ENCODE assay signal across 8 cellular contexts in the genomic region with DNA sequence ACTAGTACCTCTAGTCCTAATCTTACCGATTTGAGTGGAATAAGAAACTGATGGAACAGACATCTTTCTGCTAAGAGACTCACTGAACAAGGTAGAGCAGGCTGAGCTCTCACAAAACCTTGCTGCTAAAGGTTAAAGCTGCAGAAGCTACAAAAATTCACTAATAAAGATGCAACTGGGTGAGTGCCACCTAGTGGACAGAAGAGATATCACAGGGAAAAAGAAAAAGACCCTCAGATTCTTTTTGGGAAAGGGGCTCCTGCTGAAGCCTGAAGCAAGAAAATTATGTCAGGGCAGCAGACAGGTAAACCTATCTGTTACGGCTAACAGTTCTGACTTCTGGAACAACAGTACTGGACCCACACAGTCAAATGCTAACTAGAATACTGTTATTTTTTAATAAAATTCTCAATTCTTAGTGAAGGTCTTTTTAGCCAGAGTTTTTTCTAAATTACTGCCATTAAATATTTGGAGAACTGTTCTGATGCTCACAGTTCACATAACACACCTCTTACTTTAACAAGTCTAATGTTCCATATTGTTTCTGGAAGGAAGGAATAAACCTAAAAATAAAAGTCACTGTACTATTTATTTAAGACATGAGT. TPM values are rescaled to one million over a fixed set of nuclear protein-coding genes. Genes with fewer than 3 reads are reported as not detected.
DNase-seq lines count a peak whose midpoint lies in the region; ATAC-seq and TF ChIP-seq lines count a peak whose summit lies in the region.

No MANE protein-coding gene starts in this region.

- no peaks in the 10 kb centered on the region for H3K27me3 Mint-ChIP-seq in mesothelial cell of epicardium (ENCODE audit: low read depth)

- TF ChIP-seq CTCF in brain microvascular endothelial cell (IDR thresholded peaks at IDR 0.05; ENCODE audit: low read depth, low read length, missing control alignments): peak; percentile 83
- TF ChIP-seq CTCF in mesothelial cell of epicardium (IDR thresholded peaks at IDR 0.05; ENCODE audit: unreplicated experiment): peak; percentile 99

- H3K27ac Mint-ChIP-seq in mesothelial cell of epicardium: no peak overlapping the region

- H3K4me3 Mint-ChIP-seq in mesothelial cell of epicardium: no peak overlapping the region

- no peak overlapping the region for H3K9ac ChIP-seq in HUES48 (ENCODE audit: low read depth, low read length)

- no peaks in the 10 kb centered on the region for H3K9me3 ChIP-seq in HUES48 (ENCODE audit: control insufficient read depth, insufficient read depth, low read length)

- peaks cover 12% of the 10 kb centered on the region for H3K4me1 ChIP-seq in HUES48 (ENCODE audit: control insufficient read depth, insufficient read depth, low read length)

- no peaks in the 10 kb centered on the region for H3K4me1 Mint-ChIP-seq in mesothelial cell of epicardium

- in situ Hi-C loops in brain microvascular endothelial cell (cut with HindIII; ENCODE audit: low pct_ligation_motif_present, low sequenced_read_pairs): no loop called here

- DNase-seq in D341Med (ENCODE audit: low spot score) (peak; percentile 33), brain microvascular endothelial cell (no peak), mesothelial cell of epicardium (ENCODE audit: low spot score in 2 of 2, unreplicated experiment in 2 of 2) (no peak)
- DNase-seq in activated CD4-positive, alpha-beta T cell treated with anti-CD3 and anti-CD28 coated beads, Interleukin-2, amount 50 U/mL, for 48 hours: no peak

- H3K4me3 ChIP-seq in HUES48 (ENCODE audit: low read depth, low read length) (no peak overlapping the region), brain microvascular endothelial cell (ENCODE audit: low read depth, low read length) (no peak overlapping the region)

- H3K36me3 Mint-ChIP-seq in mesothelial cell of epicardium: peaks cover 5% of the 10 kb centered on the region

- peak overlapping the region; percentile 3 for H3K27ac ChIP-seq in HUES48 (ENCODE audit: low read depth, low read length)
- no peak overlapping the region for H3K27ac ChIP-seq in brain microvascular endothelial cell

- no peaks in the 10 kb centered on the region for H3K27me3 ChIP-seq in HUES48 (ENCODE audit: control insufficient read depth, insufficient read depth, low read length)
- no peaks in the 10 kb centered on the region for H3K27me3 ChIP-seq in brain microvascular endothelial cell (replicated peaks)

- ATAC-seq in GM18858 (IDR thresholded peaks at IDR 0.05; ENCODE audit: unreplicated experiment): no peak
- no peak for ATAC-seq in GM18873 (IDR thresholded peaks at IDR 0.05; ENCODE audit: low FRiP score, unreplicated experiment)
- ATAC-seq in HG03432 (IDR thresholded peaks at IDR 0.05; ENCODE audit: unreplicated experiment): no peak

- H3K36me3 ChIP-seq in HUES48 (ENCODE audit: control insufficient read depth, insufficient read depth, low read length): peaks cover 67% of the 10 kb centered on the region
- H3K36me3 ChIP-seq in brain microvascular endothelial cell (replicated peaks): peaks cover 37% of the 10 kb centered on the region

- no peaks in the 10 kb centered on the region for H3K9me3 Mint-ChIP-seq in mesothelial cell of epicardium

RNA-seq across cellular contexts. Expression of a gene that starts 51.2 kb away (rescaled TPM):
- total RNA-seq in mesothelial cell of epicardium: 43.0 to 43.9 TPM (median 43.6 TPM) in 3 replicates
